ENCODE assay signal across 19 cellular contexts in the genomic region with DNA sequence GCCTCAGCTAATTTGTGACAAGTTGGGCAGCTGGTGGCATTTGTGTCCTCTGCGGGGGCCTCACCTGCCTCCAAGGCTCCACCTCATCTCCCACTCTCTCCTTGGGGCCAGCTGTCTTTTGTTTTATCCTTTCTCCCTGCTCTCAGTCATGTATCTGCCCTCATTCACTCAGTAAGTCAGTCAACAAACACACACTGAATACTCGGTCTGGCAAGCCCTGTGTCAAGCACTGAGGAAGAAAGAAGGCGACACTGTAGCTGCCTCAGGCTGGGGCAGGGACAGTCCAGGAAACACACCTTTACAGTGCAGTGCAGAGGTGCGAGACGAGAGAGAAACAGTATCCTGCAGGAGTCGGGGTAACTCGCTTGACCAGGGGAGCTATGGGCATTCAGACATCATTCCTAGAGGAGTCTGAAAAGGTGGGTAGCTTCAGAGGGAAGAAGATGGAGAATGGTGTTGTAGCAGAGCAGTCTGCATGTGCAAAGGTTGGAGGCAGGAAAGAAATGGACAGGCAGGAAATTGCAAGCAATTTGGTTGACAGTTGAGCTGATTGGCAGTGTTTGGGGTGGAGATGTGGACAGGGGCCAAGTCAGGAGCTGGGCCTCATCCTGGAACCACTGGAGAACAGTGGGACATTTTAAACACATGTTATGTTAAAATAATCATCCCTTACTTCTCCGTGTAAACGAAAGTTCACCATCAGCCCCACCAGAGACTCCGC. TPM values are rescaled to one million over a fixed set of nuclear protein-coding genes. Genes with fewer than 3 reads are reported as not detected.
DNase-seq lines count a peak whose midpoint lies in the region; ATAC-seq and TF ChIP-seq lines count a peak whose summit lies in the region.
"Had no signal": no experiment of that assay in that cellular context is flagged by ENCODE, and none has a peak within 500 bp of the region (broad histone marks: within the 10 kb centered on the region; RNA-seq: fewer than 3 reads in every experiment).

No MANE protein-coding gene starts in this region.

- BruUV-seq in Calu3 (replicated peaks; lab: Mats Ljungman, UMichigan) (no TSS peak), PC-9 (replicated peaks; lab: Mats Ljungman, UMichigan) (no TSS peak)

- DNase-seq in Calu3 = no peak
- DNase-seq in endothelial cell (ENCODE audit: low spot score) = no peak
- DNase-seq in neuronal stem cell (ENCODE audit: low spot score) = no peak
- DNase-seq in WTC11 (ENCODE audit: low spot score) = no peak
- no peak for DNase-seq in activated naive CD4-positive, alpha-beta T cell treated with Interleukin-2 at 50 U/mL for 16 hours
- DNase-seq in PC-9 = no peak
- DNase-seq: activated CD4-positive, alpha-beta memory T cell treated with anti-CD3 and anti-CD28 coated beads, Interleukin-2, amount 10 ng/mL, durations not matched to agents 7 days and 5 days; activated naive CD4-positive, alpha-beta T cell treated with anti-CD3 and anti-CD28 coated beads, Interleukin-2, amount 50 U/mL, for 16 hours; activated T-cell treated with anti-CD3 and anti-CD28 coated beads, Interleukin-2, amount 50 U/mL, for 1 hour; CD4-positive, alpha-beta memory T cell; DMS79; hypothalamus; NCI-H510A treated with DMSO at 0.1 percent for 48 hours; stimulated activated naive CD4-positive, alpha-beta T cell; T-cell; uterus had no signal

- H3K18ac ChIP-seq in neuronal stem cell (ENCODE audit: low read length) = no peak overlapping the region

- no peaks in the 10 kb centered on the region for H3K36me3 ChIP-seq in neuronal stem cell (replicated peaks in 1 of 2; ENCODE audit: control insufficient read depth in 2 of 2, insufficient read depth in 2 of 2, low read length in 2 of 2)
- H3K36me3 ChIP-seq in PC-9 (ENCODE audit: low read depth) = no peaks in the 10 kb centered on the region
- H3K36me3 ChIP-seq: ascending aorta, uterus had no signal

- H3K27ac Mint-ChIP-seq in Calu3 (ENCODE audit: unreplicated experiment) (peak overlapping the region; percentile 62), endothelial cell (ENCODE audit: unreplicated experiment) (peak overlapping the region; percentile 64), WTC11 (no peak overlapping the region)
- H3K27ac Mint-ChIP-seq: activated CD4-positive, alpha-beta memory T cell treated with anti-CD3 and anti-CD28 coated beads, Interleukin-2, amount 10 ng/mL, durations not matched to agents 7 days and 5 days; CD4-positive, alpha-beta memory T cell; T-cell had no signal

- peak overlapping the region; percentile 31 for H2BK5ac ChIP-seq in neuronal stem cell (ENCODE audit: low read length)

- H3K27me3 Mint-ChIP-seq in Calu3 (ENCODE audit: unreplicated experiment) (no peaks in the 10 kb centered on the region), endothelial cell (ENCODE audit: unreplicated experiment) (peaks cover 4% of the 10 kb centered on the region), WTC11 (ENCODE audit: low read depth) (no peaks in the 10 kb centered on the region)

- H3K9ac ChIP-seq in neuronal stem cell (ENCODE audit: low read depth, low read length, poor library complexity) = no peak overlapping the region
- H3K9ac ChIP-seq: KMS-11 had no signal

- H3F3A ChIP-seq in PC-9 (ENCODE audit: insufficient read depth, low read depth) = peaks cover 16% of the 10 kb centered on the region

- no peak overlapping the region for H2BK15ac ChIP-seq in neuronal stem cell (ENCODE audit: low read length)

- no peak overlapping the region for H2BK12ac ChIP-seq in neuronal stem cell (ENCODE audit: low read length)

- peaks cover 0 to 42% (median 0%) of the 10 kb centered on the region in 3 experiments for H3K27me3 ChIP-seq in neuronal stem cell (ENCODE audit: control insufficient read depth in 3 of 3, insufficient read depth in 3 of 3, low read depth in 1 of 3, low read length in 3 of 3)
- H3K27me3 ChIP-seq in PC-9 (ENCODE audit: insufficient read depth, low read depth) = no peaks in the 10 kb centered on the region
- H3K27me3 ChIP-seq: ascending aorta, uterus had no signal

- H2BK120ac ChIP-seq in neuronal stem cell (ENCODE audit: low read depth, low read length) = no peak overlapping the region

- no peaks in the 10 kb centered on the region for H3K9me3 ChIP-seq in neuronal stem cell (replicated peaks in 1 of 2; ENCODE audit: control insufficient read depth in 2 of 2, insufficient read depth in 1 of 2, low read depth in 1 of 2, low read length in 2 of 2)
- H3K9me3 ChIP-seq in PC-9 (ENCODE audit: insufficient read depth, low read depth) = no peaks in the 10 kb centered on the region
- H3K9me3 ChIP-seq: ascending aorta, uterus had no signal

- H2AFZ ChIP-seq in neuronal stem cell (ENCODE audit: low read length) = no peak overlapping the region
- no peak overlapping the region for H2AFZ ChIP-seq in PC-9

- H3K4ac ChIP-seq in neuronal stem cell (ENCODE audit: low read length) = no peak overlapping the region

- H4K20me1 ChIP-seq in PC-9 (ENCODE audit: insufficient read depth) = no peaks in the 10 kb centered on the region

- H2AK5ac ChIP-seq in neuronal stem cell (ENCODE audit: low read depth, low read length) = peak overlapping the region; percentile 19

- H3K9me3 Mint-ChIP-seq in Calu3 (ENCODE audit: low read depth, unreplicated experiment) (no peaks in the 10 kb centered on the region), endothelial cell (ENCODE audit: unreplicated experiment) (no peaks in the 10 kb centered on the region), WTC11 (no peaks in the 10 kb centered on the region)
- H3K9me3 Mint-ChIP-seq: activated CD4-positive, alpha-beta memory T cell treated with anti-CD3 and anti-CD28 coated beads, Interleukin-2, amount 10 ng/mL, durations not matched to agents 7 days and 5 days; CD4-positive, alpha-beta memory T cell; T-cell had no signal

- H3K4me1 Mint-ChIP-seq in Calu3 (ENCODE audit: low read depth, unreplicated experiment) (peaks cover 85% of the 10 kb centered on the region), endothelial cell (ENCODE audit: unreplicated experiment) (peaks cover 28% of the 10 kb centered on the region), WTC11 (peaks cover 21% of the 10 kb centered on the region)
- H3K4me1 Mint-ChIP-seq: activated CD4-positive, alpha-beta memory T cell treated with anti-CD3 and anti-CD28 coated beads, Interleukin-2, amount 10 ng/mL, durations not matched to agents 7 days and 5 days; CD4-positive, alpha-beta memory T cell; T-cell had no signal

- intact Hi-C loops in Calu3 (cut with micrococcal nuclease; ENCODE audit: unreplicated experiment) = loop anchor here (5.0 kb wide), 1 partner anchor 63 kb away; no protein-coding TSS in a partner anchor
- intact Hi-C loops in PC-9 (cut with micrococcal nuclease; ENCODE audit: unreplicated experiment) = no loop called here

- no peak overlapping the region for H3K14ac ChIP-seq in neuronal stem cell (ENCODE audit: low read length)

- no peak overlapping the region for H4K91ac ChIP-seq in neuronal stem cell (ENCODE audit: low read depth, low read length, poor library complexity)

- H3K4me3 Mint-ChIP-seq in Calu3 (ENCODE audit: low read depth, unreplicated experiment) (peak overlapping the region; percentile 24), endothelial cell (ENCODE audit: unreplicated experiment) (no peak overlapping the region), WTC11 (no peak overlapping the region)
- H3K4me3 Mint-ChIP-seq: activated CD4-positive, alpha-beta memory T cell treated with anti-CD3 and anti-CD28 coated beads, Interleukin-2, amount 10 ng/mL, durations not matched to agents 7 days and 5 days; CD4-positive, alpha-beta memory T cell; T-cell had no signal

- peaks cover 24% of the 10 kb centered on the region for H3K36me3 Mint-ChIP-seq in Calu3 (ENCODE audit: insufficient read depth, unreplicated experiment)
- no peaks in the 10 kb centered on the region for H3K36me3 Mint-ChIP-seq in endothelial cell (ENCODE audit: low read depth, unreplicated experiment)
- H3K36me3 Mint-ChIP-seq in WTC11 = no peaks in the 10 kb centered on the region
- H3K36me3 Mint-ChIP-seq: CD4-positive, alpha-beta memory T cell; T-cell had no signal

- ATAC-seq in WTC11 = no peak
- ATAC-seq: T-cell had no signal

- POLR2A ChIA-PET in WTC11 (lab: Charles Lee) = interaction anchor here (0.5 kb wide), 1 partner anchor 30 kb away, joined by 5 read pairs; no protein-coding TSS in a partner anchor
- POLR2A ChIA-PET in PC-9 (lab: Charles Lee; ENCODE audit: unreplicated experiment) = no interaction called here

- H3K9me2 ChIP-seq in PC-9 (ENCODE audit: insufficient read depth) = no peaks in the 10 kb centered on the region; the same call in 1 of the 2 replicates

- CTCF ChIA-PET in Calu3 (lab: Charles Lee) = interaction anchor here (1.5 kb wide), 1 partner anchor 13 kb away, joined by 3 read pairs; no protein-coding TSS in a partner anchor
- CTCF ChIA-PET in WTC11 (lab: Charles Lee) = interaction anchor here (0.6 to 7.9 kb wide), 5 partner anchors 10 to 608 kb away, joined by 3 to 72 read pairs (median 5); no protein-coding TSS in a partner anchor
- CTCF ChIA-PET in PC-9 (lab: Charles Lee) = interaction anchor here (0.6 kb wide), 1 partner anchor 20 kb away, joined by 3 read pairs; no protein-coding TSS in a partner anchor

- H3K4me1 ChIP-seq in neuronal stem cell (ENCODE audit: control insufficient read depth in 2 of 2, insufficient read depth in 1 of 2, low read depth in 1 of 2, low read length in 2 of 2) = peaks cover 0 to 9% of the 10 kb centered on the region in 2 donors
- H3K4me1 ChIP-seq in PC-9 (replicated peaks; ENCODE audit: insufficient read depth) = peaks cover 34% of the 10 kb centered on the region
- H3K4me1 ChIP-seq: uterus had no signal

- H3K4me3 ChIP-seq in neuronal stem cell (ENCODE audit: low read length in 2 of 2) = no peak overlapping the region
- H3K4me3 ChIP-seq in PC-9 = no peak overlapping the region
- H3K4me3 ChIP-seq: ascending aorta, uterus had no signal

- H4K8ac ChIP-seq in neuronal stem cell (ENCODE audit: low read depth, low read length) = no peak overlapping the region

- no peak overlapping the region for H3K4me2 ChIP-seq in neuronal stem cell (ENCODE audit: insufficient read depth, low read length, poor library complexity, severe bottlenecking)
- no peak overlapping the region for H3K4me2 ChIP-seq in PC-9
- H3K4me2 ChIP-seq: KMS-11 had no signal

- WGBS in neuronal stem cell (ENCODE audit: extremely low coverage in 2 of 2, insufficient read length in 2 of 2, insufficient replicate concordance in 1 of 2), 2 donors = no CpG with 5 or more reads among the region's 10 CpGs

- no peak overlapping the region for H3K27ac ChIP-seq in neuronal stem cell (replicated peaks; ENCODE audit: low read length)
- H3K27ac ChIP-seq in PC-9 = no peak overlapping the region
- H3K27ac ChIP-seq: ascending aorta, KMS-11, uterus had no signal

- H3K79me1 ChIP-seq in neuronal stem cell (ENCODE audit: low read depth, low read length) = no peaks in the 10 kb centered on the region

- no peaks in the 10 kb centered on the region for H3K79me2 ChIP-seq in PC-9 (ENCODE audit: low read depth)

- H3K23ac ChIP-seq in neuronal stem cell (ENCODE audit: low read depth, low read length, poor library complexity) = peak overlapping the region; percentile 34

- no peak for TF ChIP-seq CTCF in Calu3 (IDR thresholded peaks at IDR 0.05; ENCODE audit: unreplicated experiment)
- no peak for TF ChIP-seq CTCF in endothelial cell (IDR thresholded peaks at IDR 0.05; ENCODE audit: unreplicated experiment)
- TF ChIP-seq CTCF in WTC11 (IDR thresholded peaks at IDR 0.05) = no peak
- no peak for TF ChIP-seq CTCF in PC-9 (conservative IDR thresholded peaks at IDR 0.05)

RNA-seq across cellular contexts. Expression of a gene that starts 34.9 kb away (rescaled TPM):
- total RNA-seq in Calu3 (2022) = 0.56 and 0.85 TPM in 2 replicates
- total RNA-seq in endothelial cell (ENCODE audit: unreplicated experiment) = not detected
- polyA plus RNA-seq in neuronal stem cell (2013, experiment 1 of 2) = not detected
- not detected for polyA plus RNA-seq in neuronal stem cell (2013, experiment 2 of 2)
- 0.09 to 0.18 TPM in 2 of 3 replicates, not detected in the other for total RNA-seq in WTC11 (2021)
- total RNA-seq in PC-9 (2021) = not detected in 2 replicates
- total RNA-seq: activated CD4-positive, alpha-beta memory T cell treated with anti-CD3 and anti-CD28 coated beads, Interleukin-2, amount 10 ng/mL, durations not matched to agents 7 days and 5 days; ascending aorta; CD4-positive, alpha-beta memory T cell; T-cell; uterus had no signal
- polyA plus RNA-seq: CD4-positive, alpha-beta memory T cell; keratinocyte had no signal

RNA-seq across cellular contexts. Expression of a gene that starts 54.9 kb away (rescaled TPM):
- total RNA-seq in Calu3 (2022) = 9.5 and 10.0 TPM in 2 replicates
- total RNA-seq in endothelial cell (ENCODE audit: unreplicated experiment) = 1.1 TPM
- polyA plus RNA-seq in neuronal stem cell (2013, experiment 1 of 2) = 2.2 TPM
- polyA plus RNA-seq in neuronal stem cell (2013, experiment 2 of 2) = 2.8 TPM
- total RNA-seq in WTC11 (2021) = 0.14 to 0.94 TPM (median 0.35 TPM) in 3 replicates
- total RNA-seq in PC-9 (2021) = not detected in 2 replicates
- total RNA-seq: activated CD4-positive, alpha-beta memory T cell treated with anti-CD3 and anti-CD28 coated beads, Interleukin-2, amount 10 ng/mL, durations not matched to agents 7 days and 5 days; ascending aorta; CD4-positive, alpha-beta memory T cell; T-cell had no signal
- polyA plus RNA-seq: CD4-positive, alpha-beta memory T cell; keratinocyte had no signal

RNA-seq across cellular contexts. Expression of a gene that starts 57.7 kb away (rescaled TPM):
- total RNA-seq in Calu3 (2022) (0.61 and 0.76 TPM in 2 replicates), endothelial cell (ENCODE audit: unreplicated experiment) (11.4 TPM), WTC11 (2021) (7.6 to 9.6 TPM (median 8.5 TPM) in 3 replicates), PC-9 (2021) (1.2 TPM in 2 replicates)
- polyA plus RNA-seq in neuronal stem cell (2013, experiment 1 of 2) = 0.71 TPM
- 0.58 TPM for polyA plus RNA-seq in neuronal stem cell (2013, experiment 2 of 2)
- total RNA-seq: activated CD4-positive, alpha-beta memory T cell treated with anti-CD3 and anti-CD28 coated beads, Interleukin-2, amount 10 ng/mL, durations not matched to agents 7 days and 5 days had no signal
- polyA plus RNA-seq: CD4-positive, alpha-beta memory T cell had no signal
